In the genomic region with DNA sequence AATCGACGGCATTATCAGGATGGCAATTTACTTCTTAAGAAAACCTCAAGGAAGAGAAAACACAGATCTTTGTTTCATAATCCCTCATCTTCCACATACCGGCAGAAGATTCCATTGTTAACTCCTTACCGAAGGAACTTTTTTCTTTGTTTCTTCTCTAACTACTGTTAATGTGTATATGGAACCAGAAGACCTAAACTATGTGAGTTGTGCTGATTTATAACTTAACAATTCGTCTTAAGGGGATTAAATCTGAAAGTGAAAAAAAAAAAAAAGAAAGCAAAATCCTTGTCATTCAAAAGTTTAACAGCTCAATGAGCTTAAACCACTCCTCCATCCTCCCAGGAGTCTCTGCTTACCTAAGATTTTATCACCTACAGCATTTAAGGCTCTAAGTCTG, we compare ENCODE assay signal across 22 cellular contexts. TPM values are rescaled to one million over a fixed set of nuclear protein-coding genes. Genes with fewer than 3 reads are reported as not detected.
A peak's percentile ranks its signal among the peaks of the same experiment; 100 is the strongest.
DNase-seq lines count a peak whose midpoint lies in the region; ATAC-seq and TF ChIP-seq lines count a peak whose summit lies in the region.
"Had no signal": no experiment of that assay in that cellular context is flagged by ENCODE, and none has a peak within 500 bp of the region (broad histone marks: within the 10 kb centered on the region; RNA-seq: fewer than 3 reads in every experiment).

No MANE protein-coding gene starts in this region.

- H3K27me3 ChIP-seq in hepatocyte, result no peaks in the 10 kb centered on the region

- H3K9me3 ChIP-seq in hepatocyte (ENCODE audit: low read depth), result no peaks in the 10 kb centered on the region
- H3K9me3 ChIP-seq: BE2C had no signal

- H3K4me1 Mint-ChIP-seq in nephron progenitor cell, result peaks cover 12% of the 10 kb centered on the region
- H3K4me1 Mint-ChIP-seq: CD8-positive, alpha-beta memory T cell; IgD-negative memory B cell had no signal

- H3K4me3 ChIP-seq in hepatocyte, result no peak overlapping the region
- H3K4me3 ChIP-seq: GM23248 had no signal

- TF ChIP-seq CTCF in hepatocyte (IDR thresholded peaks at IDR 0.05; ENCODE audit: poor library complexity) (no peak), nephron progenitor cell (IDR thresholded peaks at IDR 0.05) (no peak)

- no peaks in the 10 kb centered on the region for H3K27me3 Mint-ChIP-seq in nephron progenitor cell (ENCODE audit: low read depth, poor library complexity)

- no peaks in the 10 kb centered on the region for H3K79me2 ChIP-seq in hepatocyte

- no peaks in the 10 kb centered on the region for H3K9me2 ChIP-seq in hepatocyte (replicated peaks; ENCODE audit: insufficient read depth)

- peak overlapping the region; percentile 59 for H3K4me2 ChIP-seq in hepatocyte

- WGBS in hepatocyte (ENCODE audit: low lambda C conversion rate, missing lambda C conversion rate), result 38% methylated on average over 5 of the region's 5 CpGs

- POLR2A ChIA-PET in HEK293T (lab: Yijun Ruan, JAX), result no interaction called here

- no peak overlapping the region for H3K4me3 Mint-ChIP-seq in nephron progenitor cell
- H3K4me3 Mint-ChIP-seq: CD4-positive, CD25-positive, alpha-beta regulatory T cell; CD8-positive, alpha-beta memory T cell; IgD-negative memory B cell had no signal

- H2AFZ ChIP-seq in hepatocyte, result peak overlapping the region; percentile 34
- H2AFZ ChIP-seq: GM23248 had no signal

- no peak overlapping the region for H3K27ac ChIP-seq in hepatocyte
- H3K27ac ChIP-seq: GM23248 had no signal

- CTCF ChIA-PET in HEK293T (lab: Yijun Ruan, JAX), result no interaction called here

- DNase-seq in HEK293T (ENCODE audit: extremely low spot score), result no peak
- no peak for DNase-seq in hepatocyte (ENCODE audit: low spot score)
- no peak for DNase-seq in nephron progenitor cell
- DNase-seq in NCI-H146 treated with DMSO at 0.1 percent for 48 hours (lab: John Stamatoyannopoulos, UW; ENCODE audit: unreplicated experiment), result no peak
- DNase-seq in GM03348 (ENCODE audit: low spot score), result no peak
- DNase-seq: ACHN; BE2C; C1 segment of cervical spinal cord; CD4-positive, CD25-positive, alpha-beta regulatory T cell; CD8-positive, alpha-beta memory T cell; COR-L47; DMS153; DMS79; GDM1; GM23248; H7; KBM-7 had no signal

- no peaks in the 10 kb centered on the region for H3K36me3 Mint-ChIP-seq in nephron progenitor cell (ENCODE audit: low read depth)
- H3K36me3 Mint-ChIP-seq: CD4-positive, CD25-positive, alpha-beta regulatory T cell; CD8-positive, alpha-beta memory T cell; IgD-negative memory B cell had no signal

- no peaks in the 10 kb centered on the region for H4K20me1 ChIP-seq in hepatocyte (ENCODE audit: insufficient read depth, poor library complexity, severe bottlenecking)

- H3K9me3 Mint-ChIP-seq in nephron progenitor cell, result peaks cover 18% of the 10 kb centered on the region

- no peaks in the 10 kb centered on the region for H3K4me1 ChIP-seq in hepatocyte (ENCODE audit: insufficient read depth)
- H3K4me1 ChIP-seq: BE2C had no signal

- H3K36me3 ChIP-seq in hepatocyte (replicated peaks; ENCODE audit: insufficient read depth, low read depth), result no peaks in the 10 kb centered on the region
- H3K36me3 ChIP-seq: BE2C had no signal

- ATAC-seq in GM21825 (IDR thresholded peaks at IDR 0.05; ENCODE audit: unreplicated experiment) (no peak), GM21360 (IDR thresholded peaks at IDR 0.05; ENCODE audit: unreplicated experiment) (no peak)
- ATAC-seq: HepG2 had no signal

- H3K27ac Mint-ChIP-seq in nephron progenitor cell, result peak overlapping the region; percentile 73
- H3K27ac Mint-ChIP-seq: CD4-positive, CD25-positive, alpha-beta regulatory T cell; CD8-positive, alpha-beta memory T cell had no signal

TF ChIP-seq in HEK293T, 16 proteins besides CTCF, POLR2A, EP300 and RAD21:
- no peak for TF ChIP-seq LEF1 (IDR thresholded peaks at IDR 0.05; ENCODE audit: borderline replicate concordance)
- no peak for TF ChIP-seq HDGF (IDR thresholded peaks at IDR 0.05; ENCODE audit: borderline replicate concordance)
- TF ChIP-seq SP1 (IDR thresholded peaks at IDR 0.05), result no peak
- TF ChIP-seq ZNF384 (IDR thresholded peaks at IDR 0.05), result peak; percentile 74
- no peak for TF ChIP-seq L3MBTL2 (conservative IDR thresholded peaks at IDR 0.05)
- TF ChIP-seq FOXK2 (IDR thresholded peaks at IDR 0.05), result no peak
- TF ChIP-seq BHLHE40 (IDR thresholded peaks at IDR 0.05; ENCODE audit: borderline replicate concordance), result no peak
- TF ChIP-seq CTBP1 (IDR thresholded peaks at IDR 0.05; ENCODE audit: borderline replicate concordance), result no peak
- no peak for TF ChIP-seq TARDBP (IDR thresholded peaks at IDR 0.05)
- TF ChIP-seq, protein P1, sequence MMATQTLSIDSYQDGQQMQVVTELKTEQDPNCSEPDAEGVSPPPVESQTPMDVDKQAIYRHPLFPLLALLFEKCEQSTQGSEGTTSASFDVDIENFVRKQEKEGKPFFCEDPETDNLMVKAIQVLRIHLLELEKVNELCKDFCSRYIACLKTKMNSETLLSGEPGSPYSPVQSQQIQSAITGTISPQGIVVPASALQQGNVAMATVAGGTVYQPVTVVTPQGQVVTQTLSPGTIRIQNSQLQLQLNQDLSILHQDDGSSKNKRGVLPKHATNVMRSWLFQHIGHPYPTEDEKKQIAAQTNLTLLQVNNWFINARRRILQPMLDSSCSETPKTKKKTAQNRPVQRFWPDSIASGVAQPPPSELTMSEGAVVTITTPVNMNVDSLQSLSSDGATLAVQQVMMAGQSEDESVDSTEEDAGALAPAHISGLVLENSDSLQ (IDR thresholded peaks at IDR 0.05), result peak; percentile 48; the same call in 1 of the 2 replicates
- TF ChIP-seq SUZ12 (IDR thresholded peaks at IDR 0.05), result no peak
- TF ChIP-seq FOXA1 (IDR thresholded peaks at IDR 0.05), result no peak
- no peak for TF ChIP-seq NFRKB (IDR thresholded peaks at IDR 0.05)

RNA-seq across cellular contexts. Expression of a gene that starts 0.6 kb away (rescaled TPM):
- total RNA-seq in hepatocyte, result not detected in 2 replicates
- not detected in 2 replicates for polyA plus RNA-seq in hepatocyte
- total RNA-seq: CD4-positive, CD25-positive, alpha-beta regulatory T cell; CD8-positive, alpha-beta memory T cell; Daoy; GM23248; H7; HepG2 had no signal
- polyA plus RNA-seq: CD4-positive, CD25-positive, alpha-beta regulatory T cell; CD8-positive, alpha-beta memory T cell; GM23248; HepG2; IgD-negative memory B cell had no signal

RNA-seq across cellular contexts. Expression of a gene that starts 33.9 kb away (rescaled TPM):
- not detected in 2 replicates for total RNA-seq in hepatocyte
- polyA plus RNA-seq in hepatocyte, result not detected in 2 replicates
- total RNA-seq: CD4-positive, CD25-positive, alpha-beta regulatory T cell; CD8-positive, alpha-beta memory T cell; Daoy; GM23248; H7; HepG2 had no signal
- polyA plus RNA-seq: CD4-positive, CD25-positive, alpha-beta regulatory T cell; CD8-positive, alpha-beta memory T cell; GM23248; HepG2; IgD-negative memory B cell had no signal

RNA-seq across cellular contexts. Expression of a gene that starts 35.5 kb away (rescaled TPM):
- not detected in 2 replicates for total RNA-seq in hepatocyte
- polyA plus RNA-seq in hepatocyte, result not detected in 2 replicates
- total RNA-seq: CD4-positive, CD25-positive, alpha-beta regulatory T cell; CD8-positive, alpha-beta memory T cell; Daoy; GM23248; H7; HepG2 had no signal
- polyA plus RNA-seq: CD4-positive, CD25-positive, alpha-beta regulatory T cell; CD8-positive, alpha-beta memory T cell; GM23248; HepG2; IgD-negative memory B cell had no signal

RNA-seq across cellular contexts. Expression of a gene that starts 53.3 kb away (rescaled TPM):
- total RNA-seq in hepatocyte, result not detected in 2 replicates
- not detected in 2 replicates for polyA plus RNA-seq in hepatocyte
- total RNA-seq: CD4-positive, CD25-positive, alpha-beta regulatory T cell; CD8-positive, alpha-beta memory T cell; Daoy; GM23248; H7; HepG2 had no signal
- polyA plus RNA-seq: CD4-positive, CD25-positive, alpha-beta regulatory T cell; CD8-positive, alpha-beta memory T cell; GM23248; HepG2; IgD-negative memory B cell had no signal
